In the genomic region with DNA sequence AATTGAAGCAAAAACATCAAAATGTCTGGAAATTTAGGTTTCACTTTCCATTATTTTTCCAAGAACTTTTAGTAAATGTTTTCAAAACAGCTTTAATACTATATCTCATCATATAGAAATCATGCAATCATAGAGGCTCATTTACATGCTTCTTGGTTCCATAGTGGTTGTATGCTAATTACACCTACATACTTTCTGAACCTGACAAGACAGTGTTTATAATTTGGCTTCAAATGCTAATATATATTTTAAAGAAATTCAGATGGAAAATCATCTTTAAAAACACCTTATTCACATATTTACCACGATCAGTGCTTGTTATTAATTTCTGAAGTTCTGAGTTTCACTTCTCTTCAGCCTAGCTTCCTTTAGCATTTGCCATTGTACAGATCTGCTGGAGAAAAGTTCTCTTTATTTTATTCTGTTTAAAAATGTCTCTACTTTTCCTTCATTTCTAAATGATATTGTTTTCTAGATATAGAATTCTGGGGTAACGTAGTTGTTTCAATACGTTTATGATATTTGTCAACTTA, we compare ENCODE assay signal across 19 cellular contexts.
A peak's percentile ranks its signal among the peaks of the same experiment; 100 is the strongest.
DNase-seq lines count a peak whose midpoint lies in the region; ATAC-seq lines count a peak whose summit lies in the region.
"Had no signal": no experiment of that assay in that cellular context is flagged by ENCODE, and none has a peak within 500 bp of the region (broad histone marks: within the 10 kb centered on the region; RNA-seq: fewer than 3 reads in every experiment).

No MANE protein-coding gene starts in this region.

- no peaks in the 10 kb centered on the region for H3K27me3 ChIP-seq in rectal smooth muscle tissue (ENCODE audit: control insufficient read depth, insufficient read depth, low read length)

- intact Hi-C loops in Right ventricle myocardium inferior (cut with DNase I) = no loop called here

- H3K27ac ChIP-seq in rectal smooth muscle tissue (ENCODE audit: low read depth, low read length) = peak overlapping the region; percentile 91

- peaks cover 10% of the 10 kb centered on the region for H3K4me1 ChIP-seq in rectal smooth muscle tissue (ENCODE audit: control insufficient read depth, insufficient read depth, low read length)

- H3K4me3 ChIP-seq in rectal smooth muscle tissue (ENCODE audit: low read length) = no peak overlapping the region

- no peak for DNase-seq in stimulated activated CD8-positive, alpha-beta memory T cell treated with anti-CD3 and anti-CD28 coated beads, Interleukin-4, amount 100 ng/mL, for 48 hours
- DNase-seq in Right ventricle myocardium inferior (ENCODE audit: missing footprints) = no peak
- no peak for DNase-seq in immature natural killer cell
- DNase-seq: activated CD4-positive, CD25-positive, alpha-beta regulatory T cell treated with anti-CD3 and anti-CD28 coated beads, Interleukin-2, amount 50 U/mL, for 72 hours; activated CD8-positive, alpha-beta memory T cell treated with anti-CD3 and anti-CD28 coated beads, Interleukin-2, amount 50 U/mL, for 4 hours; activated naive CD4-positive, alpha-beta T cell treated with anti-CD3 and anti-CD28 coated beads for 36 hours; DMS79; effector CD4-positive, alpha-beta T cell; naive thymus-derived CD4-positive, alpha-beta T cell; NCI-H187; NCI-H446 treated with DMSO at 0.1 percent for 48 hours; stimulated activated CD4-positive, alpha-beta T cell treated with anti-CD3 and anti-CD28 coated beads, Interleukin-1b, Interleukin-23, amount 100 ng/mL, for 48 hours had no signal

- no peak overlapping the region for H3K27ac Mint-ChIP-seq in immature natural killer cell
- H3K27ac Mint-ChIP-seq: activated naive CD4-positive, alpha-beta T cell treated with anti-CD3 and anti-CD28 coated beads for 36 hours; naive thymus-derived CD4-positive, alpha-beta T cell; T-helper 1 cell treated with Interleukin-12 subunit alpha and Interleukin-12 subunit beta and Interleukin-4 antibody, amounts not matched to agents 30 μg/mL and 1 μg/mL, for 36 hours had no signal

- H3K36me3 Mint-ChIP-seq in immature natural killer cell = peaks cover 0 to 6% (median 0%) of the 10 kb centered on the region in 3 donors

- H3K27me3 Mint-ChIP-seq in immature natural killer cell (ENCODE audit: low read depth in 3 of 3) = no peaks in the 10 kb centered on the region

- peak; percentile 69 for ATAC-seq in GM18870 (IDR thresholded peaks at IDR 0.05; ENCODE audit: unreplicated experiment)
- peak; percentile 69 for ATAC-seq in GM21576 (IDR thresholded peaks at IDR 0.05; ENCODE audit: unreplicated experiment)
- ATAC-seq in HG03139 (IDR thresholded peaks at IDR 0.05; ENCODE audit: unreplicated experiment) = peak; percentile 58
- no peak for ATAC-seq in Right ventricle myocardium inferior
- no peak for ATAC-seq in HG03159 (IDR thresholded peaks at IDR 0.05; ENCODE audit: unreplicated experiment)
- ATAC-seq: naive thymus-derived CD4-positive, alpha-beta T cell; Panc1 had no signal

- H3K36me3 ChIP-seq in rectal smooth muscle tissue (ENCODE audit: control insufficient read depth, insufficient read depth, low read length) = no peaks in the 10 kb centered on the region

- H3K9ac ChIP-seq in rectal smooth muscle tissue (ENCODE audit: low read length) = no peak overlapping the region

- H3K4me1 Mint-ChIP-seq in immature natural killer cell = peaks cover 20 to 45% of the 10 kb centered on the region in 2 donors

- no peaks in the 10 kb centered on the region for H3K9me3 Mint-ChIP-seq in immature natural killer cell
- H3K9me3 Mint-ChIP-seq: activated naive CD4-positive, alpha-beta T cell treated with anti-CD3 and anti-CD28 coated beads for 36 hours; T-helper 1 cell treated with Interleukin-12 subunit alpha and Interleukin-12 subunit beta and Interleukin-4 antibody, amounts not matched to agents 30 μg/mL and 1 μg/mL, for 36 hours had no signal

- H3K4me3 Mint-ChIP-seq in immature natural killer cell = no peak overlapping the region
- H3K4me3 Mint-ChIP-seq: activated naive CD4-positive, alpha-beta T cell treated with anti-CD3 and anti-CD28 coated beads for 36 hours; naive thymus-derived CD4-positive, alpha-beta T cell; T-helper 1 cell treated with Interleukin-12 subunit alpha and Interleukin-12 subunit beta and Interleukin-4 antibody, amounts not matched to agents 30 μg/mL and 1 μg/mL, for 36 hours had no signal

Comparison
In these comparisons a context has a peak if more than half of its experiments do, and no peak if none do; other contexts are left out.
1. ATAC-seq: peak in GM18870 (single experiment), GM21576 (single experiment) and HG03139 (single experiment); none in Right ventricle myocardium inferior (single experiment) and HG03159 (single experiment).